7 cellular contexts compared by ENCODE assay signal in genomic region chr14:67411820-67412421, GRCh38. TPM values are rescaled to one million over a fixed set of nuclear protein-coding genes. Genes with fewer than 3 reads are reported as not detected.
DNase-seq lines count a peak whose midpoint lies in the region; ATAC-seq and TF ChIP-seq lines count a peak whose summit lies in the region.

Gene PLEK2, minus strand, starts transcription at chr14:67412165. Its CDS starts 106 bp downstream, at chr14:67412059.

- H3K36me3 Mint-ChIP-seq in effector memory CD8-positive, alpha-beta T cell (ENCODE audit: insufficient read depth): peaks cover 4% of the 10 kb centered on the region
- no peaks in the 10 kb centered on the region for H3K36me3 Mint-ChIP-seq in natural killer cell

- H3K4me1 Mint-ChIP-seq in effector memory CD8-positive, alpha-beta T cell (ENCODE audit: low read depth in 2 of 2): peaks cover 0 to 9% of the 10 kb centered on the region in 2 donors
- no peaks in the 10 kb centered on the region for H3K4me1 Mint-ChIP-seq in natural killer cell

- 12 to 27% methylated on average over 11 to 37 of the region's 63 CpGs for WGBS in upper lobe of left lung, 2 donors

- DNase-seq in activated CD4-positive, alpha-beta T cell treated with anti-CD3 and anti-CD28 coated beads for 48 hours: peak; percentile 60
- DNase-seq in effector memory CD8-positive, alpha-beta T cell: peak; percentile 5 to 33 (median 24)
- DNase-seq in natural killer cell (no peak), upper lobe of left lung (peak; percentile 74 to 94), NOMO-1 (lab: John Stamatoyannopoulos, UW; ENCODE audit: unreplicated experiment in 2 of 2) (no peak)

- peaks cover 27 to 34% of the 10 kb centered on the region in 2 donors for H3K27me3 Mint-ChIP-seq in effector memory CD8-positive, alpha-beta T cell
- H3K27me3 Mint-ChIP-seq in natural killer cell (ENCODE audit: low read depth in 2 of 2): peaks cover 15 to 18% of the 10 kb centered on the region in 2 donors

- TF ChIP-seq POLR2A in upper lobe of left lung (IDR thresholded peaks at IDR 0.05): no peak

- peaks cover 6 to 23% (median 12%) of the 10 kb centered on the region in 4 donors for H3K4me1 ChIP-seq in upper lobe of left lung

- H3K27ac ChIP-seq in upper lobe of left lung: no peak within 1 kb of the TSS

- peak within 1 kb of the TSS; percentile 20 to 76 for H3K4me3 Mint-ChIP-seq in effector memory CD8-positive, alpha-beta T cell
- H3K4me3 Mint-ChIP-seq in natural killer cell: peak within 1 kb of the TSS; percentile 6

- H3K27me3 ChIP-seq in upper lobe of left lung: peaks cover 0 to 6% (median 2%) of the 10 kb centered on the region in 4 donors

- no peaks in the 10 kb centered on the region for H3K9me3 ChIP-seq in upper lobe of left lung

- peak; percentile 85 for ATAC-seq in effector memory CD8-positive, alpha-beta T cell (replicated peaks)
- ATAC-seq in natural killer cell (peak in 1 of 3 donors; percentile 45), upper lobe of left lung (ENCODE audit: low FRiP score in 2 of 2) (peak; percentile 66 to 74), GM19324 (IDR thresholded peaks at IDR 0.05; ENCODE audit: low FRiP score, unreplicated experiment) (no peak)

- no peak within 1 kb of the TSS for H3K27ac Mint-ChIP-seq in effector memory CD8-positive, alpha-beta T cell
- no peak within 1 kb of the TSS for H3K27ac Mint-ChIP-seq in natural killer cell

- TF ChIP-seq EP300 in Ishikawa (IDR thresholded peaks at IDR 0.05; ENCODE audit: borderline replicate concordance) (peak; percentile 40; the same call in 1 of the 2 replicates), upper lobe of left lung (IDR thresholded peaks at IDR 0.05) (no peak)

- intact Hi-C loops in natural killer cell (cut with micrococcal nuclease): no loop called here

- H3K36me3 ChIP-seq in upper lobe of left lung: no peaks in the 10 kb centered on the region

- H3K9me3 Mint-ChIP-seq in effector memory CD8-positive, alpha-beta T cell: no peaks in the 10 kb centered on the region
- H3K9me3 Mint-ChIP-seq in natural killer cell: no peaks in the 10 kb centered on the region

- TF ChIP-seq CTCF in natural killer cell (IDR thresholded peaks at IDR 0.05) (no peak), upper lobe of left lung (IDR thresholded peaks at IDR 0.05) (no peak)

- no peak for TF ChIP-seq RAD21 in Ishikawa (IDR thresholded peaks at IDR 0.05; ENCODE audit: low read depth)

- peak within 1 kb of the TSS; percentile 3 to 57 (median 50) for H3K4me3 ChIP-seq in upper lobe of left lung

TF ChIP-seq in Ishikawa, 13 proteins besides CTCF, POLR2A, EP300 and RAD21:
- no peak for TF ChIP-seq TEAD4 (IDR thresholded peaks at IDR 0.05)
- TF ChIP-seq NFIC (IDR thresholded peaks at IDR 0.05): peak; percentile 75; the same call in 1 of the 2 replicates
- TF ChIP-seq YY1 (IDR thresholded peaks at IDR 0.05; ENCODE audit: low read depth): no peak
- no peak; the same call in 1 of the 2 replicates for TF ChIP-seq CREB1 (IDR thresholded peaks at IDR 0.05; ENCODE audit: low read depth)
- peak; percentile 70 for TF ChIP-seq ZBTB7A (IDR thresholded peaks at IDR 0.05; ENCODE audit: low read depth)
- peak; percentile 77 for TF ChIP-seq MAX (IDR thresholded peaks at IDR 0.05)
- no peak for TF ChIP-seq CEBPB (IDR thresholded peaks at IDR 0.05)
TF ChIP-seq in Ishikawa: peak in this region for 3.

RNA-seq across cellular contexts. Expression of gene PLEK2, which starts in this region (rescaled TPM):
- total RNA-seq in natural killer cell: not detected
- total RNA-seq in upper lobe of left lung: 1 to 10 TPM in 5 of 6 donors, not detected in 1; 3.5 to 4.4 (median 3.8) TPM

Comparison
In these comparisons a context has a peak if more than half of its experiments do, and no peak if none do; other contexts are left out.
1. RNA of gene PLEK2 (total RNA-seq): 3.5 to 4.4 TPM in upper lobe of left lung; not detected in natural killer cell; every median in the first group is over 4 times any median in the second.
2. DNase-seq: peak in activated CD4-positive, alpha-beta T cell treated with anti-CD3 and anti-CD28 coated beads for 48 hours (single experiment), effector memory CD8-positive, alpha-beta T cell (3 of 3) and upper lobe of left lung (2 of 2); none in natural killer cell (single experiment) and NOMO-1 (0 of 2).